In the genomic region with DNA sequence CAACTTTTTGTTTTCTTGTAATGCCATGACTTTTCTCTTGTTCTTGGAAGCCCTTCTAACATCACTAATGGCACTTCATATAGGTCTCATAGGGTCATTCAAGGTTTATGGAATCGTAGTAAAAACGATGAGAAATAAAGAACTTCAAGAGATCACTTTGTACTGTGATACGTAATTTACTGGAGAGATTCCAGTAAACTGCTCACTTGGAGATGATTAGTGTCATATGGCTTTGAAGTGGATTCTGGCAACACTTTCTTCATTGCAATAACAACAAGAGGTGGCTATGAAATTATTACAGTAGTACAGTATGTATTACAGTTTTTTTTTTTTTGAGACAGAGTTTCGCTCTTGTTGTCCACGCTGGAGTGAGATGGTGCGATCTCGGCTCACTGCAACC, we compare ENCODE assay signal across 20 cellular contexts.
DNase-seq lines count a peak whose midpoint lies in the region; ATAC-seq, FAIRE-seq and TF ChIP-seq lines count a peak whose summit lies in the region.
"Had no signal": no experiment of that assay in that cellular context is flagged by ENCODE, and none has a peak within 500 bp of the region (broad histone marks: within the 10 kb centered on the region; RNA-seq: fewer than 3 reads in every experiment).

No MANE protein-coding gene starts in this region.

- POLR2A ChIA-PET in A549 (lab: Yijun Ruan, JAX): no interaction called here

- no peak overlapping the region for H3K27ac ChIP-seq in A549
- H3K27ac ChIP-seq: BLaER1 had no signal

- no peak for TF ChIP-seq POLR2A in A549 (IDR thresholded peaks at IDR 0.05; ENCODE audit: low read length)

- no peaks in the 10 kb centered on the region for H3K9me3 ChIP-seq in A549
- H3K9me3 ChIP-seq: SK-N-SH had no signal

- FAIRE-seq in A549 (lab: Jason Lieb, UNC): no peak
- peak; percentile 32 for FAIRE-seq in D721Med (lab: Jason Lieb, UNC)
- FAIRE-seq: GM12891, H54 had no signal

- TF ChIP-seq EP300 in A549 (IDR thresholded peaks at IDR 0.05): no peak

- no peak for DNase-seq in A549 (ENCODE audit: low read depth in 1 of 2, low spot score in 1 of 2)
- DNase-seq in D721Med (ENCODE audit: insufficient read length, low spot score): no peak
- peak; percentile 8 for DNase-seq in NCI-H1694 treated with DMSO at 0.1 percent for 48 hours (lab: John Stamatoyannopoulos, UW)
- DNase-seq in iris pigment epithelial cell (ENCODE audit: low read depth): peak; percentile 6
- no peak for DNase-seq in anterior cingulate cortex (lab: John Stamatoyannopoulos, UW)
- DNase-seq in activated T-cell treated with anti-CD3 and anti-CD28 coated beads for 4 hours: no peak
- DNase-seq: CD4-positive, CD25-positive, alpha-beta regulatory T cell; GDM1; NCI-H1092 treated with DMSO at 0.1 percent for 48 hours; NCI-H2081; NCI-H2171 treated with DMSO at 0.1 percent for 48 hours; NCI-H345; NCI-H510A treated with DMSO at 0.1 percent for 48 hours; PC-3; SK-N-SH; T-helper 17 cell had no signal

- peaks cover 21% of the 10 kb centered on the region for H3K4me1 ChIP-seq in A549
- H3K4me1 ChIP-seq: BLaER1 had no signal

- 0 out of 3 replicates have a peak overlapping the region, but pooled peaks have one; percentile 46 for H3K4me2 ChIP-seq in A549
- H3K4me2 ChIP-seq: BLaER1, SK-N-SH had no signal

- ATAC-seq in A549 (no peak), GM21367 (IDR thresholded peaks at IDR 0.05; ENCODE audit: unreplicated experiment) (no peak)
- ATAC-seq: PC-3, T-helper 17 cell had no signal

- TF ChIP-seq CTCF in A549 (IDR thresholded peaks at IDR 0.05) (no peak), D721Med (IDR thresholded peaks at IDR 0.05; ENCODE audit: insufficient read depth, missing control alignments) (no peak)

- H3K4me3 ChIP-seq in A549: no peak overlapping the region
- H3K4me3 ChIP-seq: BLaER1 had no signal

- TF ChIP-seq RAD21 in A549 (conservative IDR thresholded peaks at IDR 0.05 in 1 of 2, IDR thresholded peaks at IDR 0.05 in 1 of 2): no peak

- CTCF ChIA-PET in A549 (lab: Yijun Ruan, JAX): interaction anchor here (0.6 kb wide), 1 partner anchor 110 kb away, joined by 3 read pairs; no protein-coding TSS in a partner anchor

- 88% methylated on average over 7 of the region's 7 CpGs for WGBS in A549 (ENCODE audit: missing lambda C conversion rate)

TF ChIP-seq in A549, 52 proteins besides CTCF, POLR2A, EP300 and RAD21:
- TF ChIP-seq RNF2 (IDR thresholded peaks at IDR 0.05; ENCODE audit: borderline replicate concordance, low read depth) (no peak), TP53 (CRISPR knock-in tag; IDR thresholded peaks at IDR 0.05) (no peak), RCOR1 (IDR thresholded peaks at IDR 0.05; ENCODE audit: low read depth, low read length) (no peak), POLR2AphosphoS2 (conservative IDR thresholded peaks at IDR 0.05; ENCODE audit: low read length) (no peak), JUNB (IDR thresholded peaks at IDR 0.05) (no peak), ZSCAN20 (CRISPR knock-in tag; IDR thresholded peaks at IDR 0.05) (no peak), EHMT2 (IDR thresholded peaks at IDR 0.05; ENCODE audit: low read depth) (no peak), NR3C1 (IDR thresholded peaks at IDR 0.05) (no peak), ZC3H11A (IDR thresholded peaks at IDR 0.05) (no peak), MAZ (IDR thresholded peaks at IDR 0.05; ENCODE audit: borderline replicate concordance, low read depth, low read length) (no peak), PHF8 (IDR thresholded peaks at IDR 0.05; ENCODE audit: borderline replicate concordance, low read depth) (no peak), CBX8 (IDR thresholded peaks at IDR 0.05) (no peak), TFCP2L1 (CRISPR knock-in tag; IDR thresholded peaks at IDR 0.05) (no peak)
- TF ChIP-seq, protein P1, sequence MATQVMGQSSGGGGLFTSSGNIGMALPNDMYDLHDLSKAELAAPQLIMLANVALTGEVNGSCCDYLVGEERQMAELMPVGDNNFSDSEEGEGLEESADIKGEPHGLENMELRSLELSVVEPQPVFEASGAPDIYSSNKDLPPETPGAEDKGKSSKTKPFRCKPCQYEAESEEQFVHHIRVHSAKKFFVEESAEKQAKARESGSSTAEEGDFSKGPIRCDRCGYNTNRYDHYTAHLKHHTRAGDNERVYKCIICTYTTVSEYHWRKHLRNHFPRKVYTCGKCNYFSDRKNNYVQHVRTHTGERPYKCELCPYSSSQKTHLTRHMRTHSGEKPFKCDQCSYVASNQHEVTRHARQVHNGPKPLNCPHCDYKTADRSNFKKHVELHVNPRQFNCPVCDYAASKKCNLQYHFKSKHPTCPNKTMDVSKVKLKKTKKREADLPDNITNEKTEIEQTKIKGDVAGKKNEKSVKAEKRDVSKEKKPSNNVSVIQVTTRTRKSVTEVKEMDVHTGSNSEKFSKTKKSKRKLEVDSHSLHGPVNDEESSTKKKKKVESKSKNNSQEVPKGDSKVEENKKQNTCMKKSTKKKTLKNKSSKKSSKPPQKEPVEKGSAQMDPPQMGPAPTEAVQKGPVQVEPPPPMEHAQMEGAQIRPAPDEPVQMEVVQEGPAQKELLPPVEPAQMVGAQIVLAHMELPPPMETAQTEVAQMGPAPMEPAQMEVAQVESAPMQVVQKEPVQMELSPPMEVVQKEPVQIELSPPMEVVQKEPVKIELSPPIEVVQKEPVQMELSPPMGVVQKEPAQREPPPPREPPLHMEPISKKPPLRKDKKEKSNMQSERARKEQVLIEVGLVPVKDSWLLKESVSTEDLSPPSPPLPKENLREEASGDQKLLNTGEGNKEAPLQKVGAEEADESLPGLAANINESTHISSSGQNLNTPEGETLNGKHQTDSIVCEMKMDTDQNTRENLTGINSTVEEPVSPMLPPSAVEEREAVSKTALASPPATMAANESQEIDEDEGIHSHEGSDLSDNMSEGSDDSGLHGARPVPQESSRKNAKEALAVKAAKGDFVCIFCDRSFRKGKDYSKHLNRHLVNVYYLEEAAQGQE (IDR thresholded peaks at IDR 0.05): no peak
- TF ChIP-seq, protein P2, sequence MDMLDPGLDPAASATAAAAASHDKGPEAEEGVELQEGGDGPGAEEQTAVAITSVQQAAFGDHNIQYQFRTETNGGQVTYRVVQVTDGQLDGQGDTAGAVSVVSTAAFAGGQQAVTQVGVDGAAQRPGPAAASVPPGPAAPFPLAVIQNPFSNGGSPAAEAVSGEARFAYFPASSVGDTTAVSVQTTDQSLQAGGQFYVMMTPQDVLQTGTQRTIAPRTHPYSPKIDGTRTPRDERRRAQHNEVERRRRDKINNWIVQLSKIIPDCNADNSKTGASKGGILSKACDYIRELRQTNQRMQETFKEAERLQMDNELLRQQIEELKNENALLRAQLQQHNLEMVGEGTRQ (IDR thresholded peaks at IDR 0.05): no peak
- TF ChIP-seq, protein P3, sequence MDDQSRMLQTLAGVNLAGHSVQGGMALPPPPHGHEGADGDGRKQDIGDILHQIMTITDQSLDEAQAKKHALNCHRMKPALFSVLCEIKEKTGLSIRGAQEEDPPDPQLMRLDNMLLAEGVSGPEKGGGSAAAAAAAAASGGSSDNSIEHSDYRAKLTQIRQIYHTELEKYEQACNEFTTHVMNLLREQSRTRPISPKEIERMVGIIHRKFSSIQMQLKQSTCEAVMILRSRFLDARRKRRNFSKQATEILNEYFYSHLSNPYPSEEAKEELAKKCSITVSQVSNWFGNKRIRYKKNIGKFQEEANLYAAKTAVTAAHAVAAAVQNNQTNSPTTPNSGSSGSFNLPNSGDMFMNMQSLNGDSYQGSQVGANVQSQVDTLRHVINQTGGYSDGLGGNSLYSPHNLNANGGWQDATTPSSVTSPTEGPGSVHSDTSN (IDR thresholded peaks at IDR 0.05): no peak
TF ChIP-seq in A549: peak in this region for 0.

Comparison
In these comparisons a context has a peak if more than half of its experiments do, and no peak if none do; other contexts are left out.
1. DNase-seq: peak in NCI-H1694 treated with DMSO at 0.1 percent for 48 hours (single experiment) and iris pigment epithelial cell (single experiment); none in A549 (0 of 2), D721Med (single experiment), anterior cingulate cortex (0 of 58) and activated T-cell treated with anti-CD3 and anti-CD28 coated beads for 4 hours (single experiment).